Comparison of ENCODE assay signal across 32 cellular contexts in genomic region chr7:18430810-18431209, GRCh38.
"Had no signal": no experiment of that assay in that cellular context is flagged by ENCODE, and none has a peak within 500 bp of the region (broad histone marks: within the 10 kb centered on the region; RNA-seq: fewer than 3 reads in every experiment).

No MANE protein-coding gene starts in this region.

- H3K4me1 Mint-ChIP-seq: activated CD4-positive, alpha-beta T cell treated with anti-CD3 and anti-CD28 coated beads, Interleukin-2, amount 10 ng/mL, durations not matched to agents 24 days and 14 days; activated naive CD8-positive, alpha-beta T cell treated with anti-CD3 and anti-CD28 coated beads for 36 hours; activated T-helper 17 cell treated with anti-CD3 and anti-CD28 coated beads, Interleukin-2, amount 50 U/mL, for 72 hours had no signal

- H3K27me3 Mint-ChIP-seq: activated CD4-positive, alpha-beta T cell treated with anti-CD3 and anti-CD28 coated beads, Interleukin-2, amount 10 ng/mL, durations not matched to agents 24 days and 14 days; activated CD8-positive, alpha-beta T cell treated with anti-CD3 and anti-CD28 coated beads for 36 hours; activated naive CD8-positive, alpha-beta T cell treated with anti-CD3 and anti-CD28 coated beads for 36 hours had no signal

- H3K4me3 ChIP-seq: MG63, PC-9 had no signal

- H3K36me3 ChIP-seq: brain microvascular endothelial cell, MG63 had no signal

- H3K9me3 ChIP-seq: MG63 had no signal

- DNase-seq: activated CD4-positive, alpha-beta T cell treated with anti-CD3 and anti-CD28 coated beads, Interleukin-2, amount 10 ng/mL, durations not matched to agents 24 days and 14 days; activated CD4-positive, alpha-beta T cell treated with anti-CD3 and anti-CD28 coated beads, Interleukin-2, amount 50 U/mL, for 4 hours; activated CD8-positive, alpha-beta T cell treated with anti-CD3 and anti-CD28 coated beads for 36 hours; activated effector memory CD4-positive, alpha-beta T cell treated with anti-CD3 and anti-CD28 coated beads, Interleukin-2, amount 50 U/mL, for 16 hours; activated naive CD4-positive, alpha-beta T cell; activated naive CD4-positive, alpha-beta T cell treated with anti-CD3 and anti-CD28 coated beads, Interleukin-2, amount 50 U/mL, for 16 hours; activated naive CD8-positive, alpha-beta T cell treated with anti-CD3 and anti-CD28 coated beads for 36 hours; activated T-cell treated with anti-CD3 and anti-CD28 coated beads, Interleukin-2, amount 50 U/mL, for 1 hour; activated T-cell treated with anti-CD3 and anti-CD28 coated beads, Interleukin-2, amount 50 U/mL, for 72 hours; amniotic stem cell; aorta; brain microvascular endothelial cell; Karpas-422; KBM-7; MG63; NCI-H1105 treated with DMSO at 0.1 percent for 48 hours; NCI-H1436; NCI-H1694; NCI-H1930; NCI-H2081 treated with DMSO at 0.1 percent for 48 hours; NCI-H226; NCI-H446 treated with DMSO at 0.1 percent for 48 hours; NCI-H524 treated with DMSO at 0.1 percent for 48 hours; NCI-H748 treated with DMSO at 0.1 percent for 48 hours; NK-92 treated with Interleukin-12 subunit alpha and Interleukin-12 subunit beta, amount 100 ng/mL, for 24 hours; PC-9; Right ventricle myocardium superior; SW 1271; T1000 had no signal

- H3K27me3 ChIP-seq: brain microvascular endothelial cell, MG63 had no signal

- ATAC-seq: activated CD8-positive, alpha-beta T cell treated with anti-CD3 and anti-CD28 coated beads for 36 hours; activated T-cell treated with anti-CD3 and anti-CD28 coated beads, Interleukin-2, amount 50 U/mL, for 72 hours; activated T-helper 17 cell treated with anti-CD3 and anti-CD28 coated beads, Interleukin-2, amount 50 U/mL, for 72 hours had no signal

- H3K9me3 Mint-ChIP-seq: activated CD4-positive, alpha-beta T cell treated with anti-CD3 and anti-CD28 coated beads, Interleukin-2, amount 10 ng/mL, durations not matched to agents 24 days and 14 days; activated CD8-positive, alpha-beta T cell treated with anti-CD3 and anti-CD28 coated beads for 36 hours; activated naive CD8-positive, alpha-beta T cell treated with anti-CD3 and anti-CD28 coated beads for 36 hours; activated T-helper 17 cell treated with anti-CD3 and anti-CD28 coated beads, Interleukin-2, amount 50 U/mL, for 72 hours had no signal

- H3K27ac ChIP-seq: brain microvascular endothelial cell, PC-9, RWPE1 had no signal

- H3K4me3 Mint-ChIP-seq: activated CD4-positive, alpha-beta T cell treated with anti-CD3 and anti-CD28 coated beads, Interleukin-2, amount 10 ng/mL, durations not matched to agents 24 days and 14 days; activated CD8-positive, alpha-beta T cell treated with anti-CD3 and anti-CD28 coated beads for 36 hours; activated naive CD8-positive, alpha-beta T cell treated with anti-CD3 and anti-CD28 coated beads for 36 hours; activated T-cell treated with anti-CD3 and anti-CD28 coated beads, Interleukin-2, amount 50 U/mL, for 72 hours; activated T-helper 17 cell treated with anti-CD3 and anti-CD28 coated beads, Interleukin-2, amount 50 U/mL, for 72 hours had no signal

- FAIRE-seq: RCC 7860 had no signal

- H3K27ac Mint-ChIP-seq: activated CD4-positive, alpha-beta T cell treated with anti-CD3 and anti-CD28 coated beads, Interleukin-2, amount 10 ng/mL, durations not matched to agents 24 days and 14 days; activated CD8-positive, alpha-beta T cell treated with anti-CD3 and anti-CD28 coated beads for 36 hours; activated naive CD8-positive, alpha-beta T cell treated with anti-CD3 and anti-CD28 coated beads for 36 hours; activated T-cell treated with anti-CD3 and anti-CD28 coated beads, Interleukin-2, amount 50 U/mL, for 72 hours; activated T-helper 17 cell treated with anti-CD3 and anti-CD28 coated beads, Interleukin-2, amount 50 U/mL, for 72 hours had no signal

- H3K36me3 Mint-ChIP-seq: activated naive CD8-positive, alpha-beta T cell treated with anti-CD3 and anti-CD28 coated beads for 36 hours had no signal
